ENCODE assay signal across 13 cellular contexts in genomic region chr16:76577003-76577402, GRCh38.
DNase-seq lines count a peak whose midpoint lies in the region; ATAC-seq and TF ChIP-seq lines count a peak whose summit lies in the region.
"Had no signal": no experiment of that assay in that cellular context is flagged by ENCODE, and none has a peak within 500 bp of the region (broad histone marks: within the 10 kb centered on the region; RNA-seq: fewer than 3 reads in every experiment).

No MANE protein-coding gene starts in this region.

- H3K9me3 Mint-ChIP-seq in memory B cell, result no peaks in the 10 kb centered on the region
- peaks cover 4% of the 10 kb centered on the region for H3K9me3 Mint-ChIP-seq in mesothelial cell of epicardium
- H3K9me3 Mint-ChIP-seq: H9 had no signal

- H3K36me3 Mint-ChIP-seq in memory B cell (no peaks in the 10 kb centered on the region), mesothelial cell of epicardium (no peaks in the 10 kb centered on the region)
- H3K36me3 Mint-ChIP-seq: naive thymus-derived CD4-positive, alpha-beta T cell had no signal

- no peaks in the 10 kb centered on the region for H3K4me1 ChIP-seq in HAP-1
- H3K4me1 ChIP-seq: body of pancreas had no signal

- in situ Hi-C loops in HAP-1 (cut with MboI; ENCODE audit: low sequenced_read_pairs), result no loop called here

- H3K27me3 Mint-ChIP-seq in memory B cell (no peaks in the 10 kb centered on the region), mesothelial cell of epicardium (ENCODE audit: low read depth) (peaks cover 17% of the 10 kb centered on the region)
- H3K27me3 Mint-ChIP-seq: naive thymus-derived CD4-positive, alpha-beta T cell had no signal

- no peak for TF ChIP-seq CTCF in mesothelial cell of epicardium (IDR thresholded peaks at IDR 0.05; ENCODE audit: unreplicated experiment)

- H3K4me1 Mint-ChIP-seq in memory B cell, result peaks cover 3% of the 10 kb centered on the region
- no peaks in the 10 kb centered on the region for H3K4me1 Mint-ChIP-seq in mesothelial cell of epicardium
- H3K4me1 Mint-ChIP-seq: H9; naive thymus-derived CD4-positive, alpha-beta T cell had no signal

- no peaks in the 10 kb centered on the region for H3K9me3 ChIP-seq in HAP-1
- H3K9me3 ChIP-seq: body of pancreas had no signal

- no peaks in the 10 kb centered on the region for H3K27me3 ChIP-seq in HAP-1 (ENCODE audit: low read depth)
- H3K27me3 ChIP-seq: body of pancreas had no signal

- ATAC-seq in GM18868 (IDR thresholded peaks at IDR 0.05; ENCODE audit: unreplicated experiment) (peak; percentile 78), GM21526 (IDR thresholded peaks at IDR 0.05; ENCODE audit: low FRiP score, unreplicated experiment) (peak; percentile 88), HG03095 (IDR thresholded peaks at IDR 0.05; ENCODE audit: unreplicated experiment) (peak; percentile 85), memory B cell (ENCODE audit: low read depth) (peak; percentile 46)
- ATAC-seq: body of pancreas; naive thymus-derived CD4-positive, alpha-beta T cell had no signal

- H3K4me3 Mint-ChIP-seq in memory B cell, result no peak overlapping the region
- H3K4me3 Mint-ChIP-seq in mesothelial cell of epicardium, result no peak overlapping the region
- H3K4me3 Mint-ChIP-seq: H9; naive thymus-derived CD4-positive, alpha-beta T cell had no signal

- H3K4me3 ChIP-seq in HAP-1, result no peak overlapping the region
- H3K4me3 ChIP-seq: body of pancreas had no signal

- H3K27ac Mint-ChIP-seq in memory B cell (no peak overlapping the region), mesothelial cell of epicardium (no peak overlapping the region)
- H3K27ac Mint-ChIP-seq: H9; naive thymus-derived CD4-positive, alpha-beta T cell had no signal

- DNase-seq in memory B cell (ENCODE audit: low spot score in 2 of 2), result no peak
- no peak for DNase-seq in mesothelial cell of epicardium (ENCODE audit: low spot score in 2 of 2, unreplicated experiment in 2 of 2)
- no peak for DNase-seq in islet precursor cell
- DNase-seq in HAP-1 (ENCODE audit: low spot score in 2 of 2), result no peak
- DNase-seq: activated CD8-positive, alpha-beta memory T cell treated with anti-CD3 and anti-CD28 coated beads, Interleukin-2, amount 50 U/mL, for 48 hours; body of pancreas; DND-41; H9; naive thymus-derived CD4-positive, alpha-beta T cell; stimulated activated naive CD4-positive, alpha-beta T cell treated with Interleukin-2 at 50 U/mL for 16 hours had no signal

- H3K36me3 ChIP-seq in HAP-1 (replicated peaks), result no peaks in the 10 kb centered on the region
